Comparison of ENCODE assay signal across 20 cellular contexts in genomic region chr3:121681792-121682191, GRCh38. TPM values are rescaled to one million over a fixed set of nuclear protein-coding genes. Genes with fewer than 3 reads are reported as not detected.
DNase-seq lines count a peak whose midpoint lies in the region; ATAC-seq and TF ChIP-seq lines count a peak whose summit lies in the region.
"Had no signal": no experiment of that assay in that cellular context is flagged by ENCODE, and none has a peak within 500 bp of the region (broad histone marks: within the 10 kb centered on the region; RNA-seq: fewer than 3 reads in every experiment).

No MANE protein-coding gene starts in this region.

- H3K27ac ChIP-seq in gastrocnemius medialis: no peak overlapping the region
- H3K27ac ChIP-seq: 22Rv1, BLaER1, C4-2B had no signal

- peak; percentile 13 for DNase-seq in activated CD4-positive, alpha-beta T cell treated with anti-CD3 and anti-CD28 coated beads for 36 hours
- DNase-seq in activated CD4-positive, alpha-beta T cell treated with anti-CD3 and anti-CD28 coated beads for 4 hours: no peak
- peak; percentile 7 for DNase-seq in activated naive CD4-positive, alpha-beta T cell treated with anti-CD3 and anti-CD28 coated beads for 36 hours
- DNase-seq in activated naive CD4-positive, alpha-beta T cell (lab: John Stamatoyannopoulos, UW): no peak
- peak in 1 of 2 donors; percentile 18 for DNase-seq in stimulated activated naive CD8-positive, alpha-beta T cell treated with anti-CD3 and anti-CD28 coated beads, Interleukin-15, amount 100 ng/mL, for 72 hours
- DNase-seq in stimulated activated naive CD8-positive, alpha-beta T cell treated with anti-CD3 and anti-CD28 coated beads, Interleukin-15, Interleukin-2, amounts not matched to agents 100 U/mL and 50 U/mL, for 24 hours: no peak
- no peak for DNase-seq in stimulated activated effector memory CD8-positive, alpha-beta T cell treated with anti-CD3 and anti-CD28 coated beads, Interleukin-12 subunit alpha, Interleukin-12 subunit beta, amount 100 ng/mL, for 72 hours (ENCODE audit: low spot score in 2 of 2)
- no peak for DNase-seq in gastrocnemius medialis
- DNase-seq: Caco-2; CD4-positive, CD25-positive, alpha-beta regulatory T cell; CD8-positive, alpha-beta T cell; DMS153; DND-41; H9 had no signal

- no peaks in the 10 kb centered on the region for H3K9me3 ChIP-seq in gastrocnemius medialis

- H3K36me3 ChIP-seq in gastrocnemius medialis: peaks cover 0 to 43% of the 10 kb centered on the region in 2 donors

- POLR2A ChIA-PET in activated CD4-positive, alpha-beta T cell treated with anti-CD3 and anti-CD28 coated beads for 36 hours (lab: Charles Lee): no interaction called here

- intact Hi-C loops in activated CD4-positive, alpha-beta T cell treated with anti-CD3 and anti-CD28 coated beads for 36 hours (cut with DNase I, micrococcal nuclease): no loop called here
- intact Hi-C loops in activated naive CD4-positive, alpha-beta T cell treated with anti-CD3 and anti-CD28 coated beads for 36 hours (cut with micrococcal nuclease): no loop called here
- intact Hi-C loops in gastrocnemius medialis (cut with DNase I; ENCODE audit: low total_unique reads): no loop called here

- H3K27ac Mint-ChIP-seq in activated CD4-positive, alpha-beta T cell treated with anti-CD3 and anti-CD28 coated beads for 36 hours: no peak overlapping the region
- no peak overlapping the region for H3K27ac Mint-ChIP-seq in activated naive CD4-positive, alpha-beta T cell treated with anti-CD3 and anti-CD28 coated beads for 36 hours
- peak overlapping the region in 1 of 2 donors; percentile 95 for H3K27ac Mint-ChIP-seq in stimulated activated naive CD8-positive, alpha-beta T cell treated with anti-CD3 and anti-CD28 coated beads, Interleukin-15, amount 100 ng/mL, for 72 hours
- peak overlapping the region; percentile 33 for H3K27ac Mint-ChIP-seq in stimulated activated effector memory CD8-positive, alpha-beta T cell treated with anti-CD3 and anti-CD28 coated beads, Interleukin-12 subunit alpha, Interleukin-12 subunit beta, amount 100 ng/mL, for 72 hours
- H3K27ac Mint-ChIP-seq: B cell; CD4-positive, CD25-positive, alpha-beta regulatory T cell; CD8-positive, alpha-beta T cell; GM23338 had no signal

- no peak for TF ChIP-seq CTCF in gastrocnemius medialis (IDR thresholded peaks at IDR 0.05 in 4 of 5, conservative IDR thresholded peaks at IDR 0.05 in 1 of 5)

- CTCF ChIA-PET in activated CD4-positive, alpha-beta T cell treated with anti-CD3 and anti-CD28 coated beads for 36 hours (lab: Charles Lee): interaction anchor here (2.2 kb wide), 1 partner anchor 10 kb away, joined by 4 read pairs; no protein-coding TSS in a partner anchor
- CTCF ChIA-PET in activated naive CD4-positive, alpha-beta T cell treated with anti-CD3 and anti-CD28 coated beads for 36 hours (lab: Charles Lee): interaction anchor here (0.6 to 1.5 kb wide), 2 partner anchors 9 to 134 kb away, joined by 4 to 7 read pairs; no protein-coding TSS in a partner anchor

- peaks cover 48% of the 10 kb centered on the region for H3K36me3 Mint-ChIP-seq in activated CD4-positive, alpha-beta T cell treated with anti-CD3 and anti-CD28 coated beads for 36 hours (ENCODE audit: low read depth)
- peaks cover 43% of the 10 kb centered on the region for H3K36me3 Mint-ChIP-seq in activated naive CD4-positive, alpha-beta T cell treated with anti-CD3 and anti-CD28 coated beads for 36 hours (ENCODE audit: low read depth)
- peaks cover 80% of the 10 kb centered on the region for H3K36me3 Mint-ChIP-seq in stimulated activated effector memory CD8-positive, alpha-beta T cell treated with anti-CD3 and anti-CD28 coated beads, Interleukin-12 subunit alpha, Interleukin-12 subunit beta, amount 100 ng/mL, for 72 hours

- in situ Hi-C loops in gastrocnemius medialis (cut with MboI; ENCODE audit: low sequenced_read_pairs in 4 of 4): no loop called here

- H3K4me1 Mint-ChIP-seq in activated CD4-positive, alpha-beta T cell treated with anti-CD3 and anti-CD28 coated beads for 36 hours: no peaks in the 10 kb centered on the region
- no peaks in the 10 kb centered on the region for H3K4me1 Mint-ChIP-seq in activated naive CD4-positive, alpha-beta T cell treated with anti-CD3 and anti-CD28 coated beads for 36 hours (ENCODE audit: low read depth)
- no peaks in the 10 kb centered on the region for H3K4me1 Mint-ChIP-seq in stimulated activated naive CD8-positive, alpha-beta T cell treated with anti-CD3 and anti-CD28 coated beads, Interleukin-15, amount 100 ng/mL, for 72 hours
- H3K4me1 Mint-ChIP-seq in stimulated activated effector memory CD8-positive, alpha-beta T cell treated with anti-CD3 and anti-CD28 coated beads, Interleukin-12 subunit alpha, Interleukin-12 subunit beta, amount 100 ng/mL, for 72 hours: no peaks in the 10 kb centered on the region
- H3K4me1 Mint-ChIP-seq: B cell had no signal

- H3K4me3 Mint-ChIP-seq in activated CD4-positive, alpha-beta T cell treated with anti-CD3 and anti-CD28 coated beads for 36 hours: no peak overlapping the region
- no peak overlapping the region for H3K4me3 Mint-ChIP-seq in activated naive CD4-positive, alpha-beta T cell treated with anti-CD3 and anti-CD28 coated beads for 36 hours
- peak overlapping the region in 1 of 2 donors; percentile 50 for H3K4me3 Mint-ChIP-seq in stimulated activated naive CD8-positive, alpha-beta T cell treated with anti-CD3 and anti-CD28 coated beads, Interleukin-15, amount 100 ng/mL, for 72 hours
- no peak overlapping the region for H3K4me3 Mint-ChIP-seq in stimulated activated effector memory CD8-positive, alpha-beta T cell treated with anti-CD3 and anti-CD28 coated beads, Interleukin-12 subunit alpha, Interleukin-12 subunit beta, amount 100 ng/mL, for 72 hours
- H3K4me3 Mint-ChIP-seq: B cell; CD4-positive, CD25-positive, alpha-beta regulatory T cell; CD8-positive, alpha-beta T cell; GM23338; H9 had no signal

- H3K4me3 ChIP-seq in gastrocnemius medialis: no peak overlapping the region
- H3K4me3 ChIP-seq: BLaER1, GM23338 had no signal

- peaks cover 7% of the 10 kb centered on the region for H3K9me3 Mint-ChIP-seq in activated CD4-positive, alpha-beta T cell treated with anti-CD3 and anti-CD28 coated beads for 36 hours (ENCODE audit: low read depth)
- H3K9me3 Mint-ChIP-seq in activated naive CD4-positive, alpha-beta T cell treated with anti-CD3 and anti-CD28 coated beads for 36 hours: peaks cover 10% of the 10 kb centered on the region
- H3K9me3 Mint-ChIP-seq in stimulated activated naive CD8-positive, alpha-beta T cell treated with anti-CD3 and anti-CD28 coated beads, Interleukin-15, amount 100 ng/mL, for 72 hours: peaks cover 7 to 10% of the 10 kb centered on the region in 2 donors
- H3K9me3 Mint-ChIP-seq in stimulated activated effector memory CD8-positive, alpha-beta T cell treated with anti-CD3 and anti-CD28 coated beads, Interleukin-12 subunit alpha, Interleukin-12 subunit beta, amount 100 ng/mL, for 72 hours: peaks cover 9% of the 10 kb centered on the region

- H3K27me3 Mint-ChIP-seq in activated CD4-positive, alpha-beta T cell treated with anti-CD3 and anti-CD28 coated beads for 36 hours: no peaks in the 10 kb centered on the region
- H3K27me3 Mint-ChIP-seq in activated naive CD4-positive, alpha-beta T cell treated with anti-CD3 and anti-CD28 coated beads for 36 hours (ENCODE audit: low read depth): no peaks in the 10 kb centered on the region
- no peaks in the 10 kb centered on the region for H3K27me3 Mint-ChIP-seq in stimulated activated naive CD8-positive, alpha-beta T cell treated with anti-CD3 and anti-CD28 coated beads, Interleukin-15, amount 100 ng/mL, for 72 hours
- H3K27me3 Mint-ChIP-seq: B cell; CD4-positive, CD25-positive, alpha-beta regulatory T cell had no signal

- ATAC-seq in activated CD4-positive, alpha-beta T cell treated with anti-CD3 and anti-CD28 coated beads for 36 hours: peak; percentile 84
- peak; percentile 99 for ATAC-seq in stimulated activated naive CD8-positive, alpha-beta T cell treated with anti-CD3 and anti-CD28 coated beads, Interleukin-15, amount 100 ng/mL, for 72 hours
- no peak for ATAC-seq in stimulated activated naive CD8-positive, alpha-beta T cell treated with anti-CD3 and anti-CD28 coated beads, Interleukin-15, Interleukin-2, amounts not matched to agents 100 U/mL and 50 U/mL, for 24 hours
- ATAC-seq in stimulated activated effector memory CD8-positive, alpha-beta T cell treated with anti-CD3 and anti-CD28 coated beads, Interleukin-12 subunit alpha, Interleukin-12 subunit beta, amount 100 ng/mL, for 72 hours: peak; percentile 65
- no peak for ATAC-seq in gastrocnemius medialis
- ATAC-seq: CD8-positive, alpha-beta T cell; GM23338; HCT116 had no signal

- H3K27me3 ChIP-seq in gastrocnemius medialis: no peaks in the 10 kb centered on the region
- H3K27me3 ChIP-seq: BLaER1 had no signal

- H3K4me1 ChIP-seq in gastrocnemius medialis: no peaks in the 10 kb centered on the region
- H3K4me1 ChIP-seq: BLaER1, Caco-2 had no signal

- TF ChIP-seq POLR2A in gastrocnemius medialis (IDR thresholded peaks at IDR 0.05): no peak

RNA-seq across cellular contexts. Expression of gene HCLS1, which starts 21.1 kb away (rescaled TPM):
- total RNA-seq in activated CD4-positive, alpha-beta T cell treated with anti-CD3 and anti-CD28 coated beads for 36 hours: 100 to 1,000 TPM; 200 to 235 TPM
- total RNA-seq in activated naive CD4-positive, alpha-beta T cell treated with anti-CD3 and anti-CD28 coated beads for 36 hours: 100 to 1,000 TPM; 240 to 248 TPM
- 10 to 100 TPM in 1 of 4 donors, 1 to 10 TPM in 3; 6.6 to 15.3 (median 7.8) TPM for total RNA-seq in gastrocnemius medialis

Comparison
In these comparisons a context has a peak if more than half of its experiments do, and no peak if none do; other contexts are left out.
1. ATAC-seq: peak in activated CD4-positive, alpha-beta T cell treated with anti-CD3 and anti-CD28 coated beads for 36 hours (single experiment), stimulated activated naive CD8-positive, alpha-beta T cell treated with anti-CD3 and anti-CD28 coated beads, Interleukin-15, amount 100 ng/mL, for 72 hours (single experiment) and stimulated activated effector memory CD8-positive, alpha-beta T cell treated with anti-CD3 and anti-CD28 coated beads, Interleukin-12 subunit alpha, Interleukin-12 subunit beta, amount 100 ng/mL, for 72 hours (single experiment); none in stimulated activated naive CD8-positive, alpha-beta T cell treated with anti-CD3 and anti-CD28 coated beads, Interleukin-15, Interleukin-2, amounts not matched to agents 100 U/mL and 50 U/mL, for 24 hours (single experiment) and gastrocnemius medialis (0 of 2).
2. DNase-seq: peak in activated CD4-positive, alpha-beta T cell treated with anti-CD3 and anti-CD28 coated beads for 36 hours (single experiment) and activated naive CD4-positive, alpha-beta T cell treated with anti-CD3 and anti-CD28 coated beads for 36 hours (single experiment); none in activated CD4-positive, alpha-beta T cell treated with anti-CD3 and anti-CD28 coated beads for 4 hours (0 of 2), activated naive CD4-positive, alpha-beta T cell (0 of 4), stimulated activated naive CD8-positive, alpha-beta T cell treated with anti-CD3 and anti-CD28 coated beads, Interleukin-15, Interleukin-2, amounts not matched to agents 100 U/mL and 50 U/mL, for 24 hours (single experiment), stimulated activated effector memory CD8-positive, alpha-beta T cell treated with anti-CD3 and anti-CD28 coated beads, Interleukin-12 subunit alpha, Interleukin-12 subunit beta, amount 100 ng/mL, for 72 hours (0 of 2) and gastrocnemius medialis (0 of 2).
3. RNA of gene HCLS1, which starts 21.1 kb away (total RNA-seq): 240 to 248 TPM in activated naive CD4-positive, alpha-beta T cell treated with anti-CD3 and anti-CD28 coated beads for 36 hours and 200 to 235 TPM in activated CD4-positive, alpha-beta T cell treated with anti-CD3 and anti-CD28 coated beads for 36 hours; 6.6 to 15.3 TPM in gastrocnemius medialis; every median in the first group is over 10 times any median in the second.